8 cellular contexts compared by ENCODE assay signal in genomic region chr14:102525213-102526143, GRCh38.
DNase-seq lines count a peak whose midpoint lies in the region; ATAC-seq and TF ChIP-seq lines count a peak whose summit lies in the region.

No MANE protein-coding gene starts in this region.

- no peaks in the 10 kb centered on the region for H3K79me2 ChIP-seq in OCI-LY1 (ENCODE audit: insufficient read depth, low read length)

- H3K9ac ChIP-seq in OCI-LY1 (ENCODE audit: low read length), result peak overlapping the region; percentile 75

- DNase-seq in stimulated activated CD4-positive, alpha-beta T cell treated with anti-CD3 and anti-CD28 coated beads, Interleukin-15, amount 100 ng/mL, for 24 hours, result peak; percentile 50
- no peak for DNase-seq in stimulated activated CD4-positive, alpha-beta T cell treated with anti-CD3 and anti-CD28 coated beads, Interleukin-2, amount 100 ng/mL, for 48 hours
- DNase-seq in cardiac fibroblast (ENCODE audit: low read depth in 2 of 2) (peak; percentile 75), kidney glomerular epithelial cell (lab: John Stamatoyannopoulos, UW) (peak; percentile 51), ecto neural progenitor cell (ENCODE audit: low spot score) (no peak)
- peak; percentile 20 for DNase-seq in stimulated activated naive CD4-positive, alpha-beta T cell treated with Interleukin-2 at 50 U/mL for 16 hours (lab: John Stamatoyannopoulos, UW)

- TF ChIP-seq CTCF in OCI-LY1 (IDR thresholded peaks at IDR 0.05; ENCODE audit: low read length) (no peak), cardiac fibroblast (IDR thresholded peaks at IDR 0.05; ENCODE audit: low read depth, low read length) (no peak)

- no peaks in the 10 kb centered on the region for H3K27me3 ChIP-seq in OCI-LY1 (ENCODE audit: insufficient read depth, low read length)

- no peaks in the 10 kb centered on the region for H4K20me1 ChIP-seq in OCI-LY1 (ENCODE audit: insufficient read depth, low read length)

- no peak overlapping the region for H2AFZ ChIP-seq in OCI-LY1 (ENCODE audit: low read length)

- no peaks in the 10 kb centered on the region for H3K9me2 ChIP-seq in OCI-LY1 (ENCODE audit: low read depth, low read length)

- H3K36me3 ChIP-seq in OCI-LY1 (ENCODE audit: insufficient read depth, low read length), result no peaks in the 10 kb centered on the region

- peaks cover 21% of the 10 kb centered on the region for H3K4me1 ChIP-seq in OCI-LY1 (ENCODE audit: insufficient read depth, low read length, severe bottlenecking)

- peak overlapping the region; percentile 90 for H3K27ac ChIP-seq in OCI-LY1 (ENCODE audit: low read depth, low read length, poor library complexity, severe bottlenecking)

- H3K4me3 ChIP-seq in OCI-LY1 (ENCODE audit: low read depth, low read length, poor library complexity, severe bottlenecking) (peak overlapping the region; percentile 65), cardiac fibroblast (replicated peaks in 1 of 2; ENCODE audit: low read depth in 2 of 2, low read length in 2 of 2) (peak overlapping the region; percentile 67 to 68)

- H3K4me2 ChIP-seq in OCI-LY1 (ENCODE audit: low read length), result peak overlapping the region; percentile 97

- no peaks in the 10 kb centered on the region for H3K9me3 ChIP-seq in OCI-LY1 (ENCODE audit: low read length)

- ATAC-seq in HG03159 (IDR thresholded peaks at IDR 0.05; ENCODE audit: unreplicated experiment), result peak; percentile 8

- H3F3A ChIP-seq in OCI-LY1 (ENCODE audit: insufficient read depth, low read length), result no peaks in the 10 kb centered on the region

Comparison
In these comparisons a context has a peak if more than half of its experiments do, and no peak if none do; other contexts are left out.
1. DNase-seq: peak in stimulated activated CD4-positive, alpha-beta T cell treated with anti-CD3 and anti-CD28 coated beads, Interleukin-15, amount 100 ng/mL, for 24 hours (single experiment), cardiac fibroblast (2 of 2), kidney glomerular epithelial cell (single experiment) and stimulated activated naive CD4-positive, alpha-beta T cell treated with Interleukin-2 at 50 U/mL for 16 hours (single experiment); none in stimulated activated CD4-positive, alpha-beta T cell treated with anti-CD3 and anti-CD28 coated beads, Interleukin-2, amount 100 ng/mL, for 48 hours (0 of 2) and ecto neural progenitor cell (single experiment).